ENCODE assay signal across 1 cellular context in the genomic region with DNA sequence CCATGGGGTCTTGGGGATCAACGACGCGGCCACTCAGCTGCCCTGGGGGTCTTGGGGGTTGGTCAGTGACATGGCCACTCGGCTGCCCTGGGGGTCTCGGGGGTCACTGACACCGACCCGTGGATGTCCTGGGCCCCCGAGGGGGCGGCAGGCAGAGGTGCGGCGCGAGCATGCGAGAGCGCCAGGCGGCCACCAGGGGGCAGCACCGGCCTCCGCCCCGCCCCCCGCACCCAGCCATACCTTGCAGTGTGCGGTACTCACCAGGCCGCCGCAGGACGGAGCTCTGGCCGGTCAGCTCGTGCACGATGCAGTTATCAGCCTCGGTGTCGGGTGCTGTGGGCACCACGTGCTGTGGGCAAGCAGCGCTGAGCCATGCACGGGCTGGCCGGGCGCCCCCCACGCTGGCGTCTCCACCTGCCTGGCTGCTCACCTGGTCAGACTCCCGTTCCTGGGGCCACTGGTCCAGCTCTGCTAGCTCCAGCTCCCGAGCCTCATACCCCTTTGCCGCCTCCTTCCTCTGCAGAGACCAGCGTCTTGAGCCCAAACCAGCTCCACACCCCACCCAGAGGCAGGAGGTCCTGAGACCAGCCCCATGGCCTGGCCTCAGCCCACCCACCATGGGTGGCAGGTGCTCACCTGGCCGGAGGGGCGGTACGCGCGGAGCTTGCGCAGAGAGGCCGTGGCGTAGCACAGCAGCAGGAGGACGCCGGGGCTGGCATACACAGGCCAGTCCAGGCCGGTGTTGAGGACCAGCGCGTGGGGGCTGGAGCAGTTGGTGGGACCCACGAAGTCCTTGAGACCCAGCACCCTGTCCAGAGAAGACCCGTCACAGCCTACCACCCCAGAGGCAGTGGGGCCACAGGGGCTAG.
TF ChIP-seq lines count a peak whose summit lies in the region.

No MANE protein-coding gene starts in this region.

TF ChIP-seq in HepG2, 621 proteins besides CTCF, POLR2A, EP300 and RAD21 (continued from another document and continues in another):
- TF ChIP-seq MNT (IDR thresholded peaks at IDR 0.05) (peak; percentile 8; the same call in 1 of the 2 replicates), ZNF205 (CRISPR knock-in tag; IDR thresholded peaks at IDR 0.05) (peak; percentile 45; the same call in 1 of the 2 replicates), ZNF33B (CRISPR knock-in tag; IDR thresholded peaks at IDR 0.05) (0 out of 2 replicates have a peak, but pooled peaks have one; percentile 23), SP4 (CRISPR knock-in tag; IDR thresholded peaks at IDR 0.05) (peak; percentile 78), ZNF546 (CRISPR knock-in tag; conservative IDR thresholded peaks at IDR 0.05) (0 out of 2 replicates have a peak, but pooled peaks have one; percentile 33), DNMT1 (CRISPR knock-in tag; IDR thresholded peaks at IDR 0.05) (0 out of 2 replicates have a peak, but pooled peaks have one; percentile 90), ZNF687 (CRISPR knock-in tag; IDR thresholded peaks at IDR 0.05) (peak; percentile 86), ZMYM3 (CRISPR knock-in tag; IDR thresholded peaks at IDR 0.05) (no peak), ZFX (CRISPR knock-in tag; IDR thresholded peaks at IDR 0.05; ENCODE audit: low read depth) (peak; percentile 64), TEAD3 (CRISPR knock-in tag; optimal IDR thresholded peaks at IDR 0.05; ENCODE audit: borderline replicate concordance) (peak; percentile 73), ZBTB37 (CRISPR knock-in tag; IDR thresholded peaks at IDR 0.05) (no peak), DMAP1 (CRISPR knock-in tag; IDR thresholded peaks at IDR 0.05) (peak; percentile 70; the same call in 1 of the 2 replicates), ERF (CRISPR knock-in tag; IDR thresholded peaks at IDR 0.05) (peak; percentile 49; the same call in 1 of the 2 replicates), ZNF746 (CRISPR knock-in tag; IDR thresholded peaks at IDR 0.05) (no peak), ZNF772 (CRISPR knock-in tag; IDR thresholded peaks at IDR 0.05) (no peak), GMEB2 (CRISPR knock-in tag; IDR thresholded peaks at IDR 0.05; ENCODE audit: low read depth) (no peak), ZNF136 (CRISPR knock-in tag; IDR thresholded peaks at IDR 0.05; ENCODE audit: low read depth) (no peak), SKI (IDR thresholded peaks at IDR 0.05; ENCODE audit: partially characterized antibody) (no peak), TFDP2 (CRISPR knock-in tag; IDR thresholded peaks at IDR 0.05) (0 out of 2 replicates have a peak, but pooled peaks have one; percentile 30), ZNF660 (CRISPR knock-in tag; IDR thresholded peaks at IDR 0.05; ENCODE audit: borderline replicate concordance, low read depth) (no peak), KLF15 (CRISPR knock-in tag; IDR thresholded peaks at IDR 0.05; ENCODE audit: borderline replicate concordance) (peak; percentile 33; the same call in 1 of the 2 replicates), IKZF4 (CRISPR knock-in tag; IDR thresholded peaks at IDR 0.05; ENCODE audit: borderline replicate concordance, low read depth, not compliant biosample characterization) (peak; percentile 64), CCDC6 (CRISPR knock-in tag; IDR thresholded peaks at IDR 0.05) (0 out of 2 replicates have a peak, but pooled peaks have one; percentile 37), ZNF430 (CRISPR knock-in tag; IDR thresholded peaks at IDR 0.05) (peak; percentile 38; the same call in 1 of the 2 replicates), ZKSCAN5 (CRISPR knock-in tag; IDR thresholded peaks at IDR 0.05) (no peak), ZNF891 (CRISPR knock-in tag; IDR thresholded peaks at IDR 0.05) (peak; percentile 87; the same call in 1 of the 2 replicates), ZNF607 (CRISPR knock-in tag; IDR thresholded peaks at IDR 0.05; ENCODE audit: borderline replicate concordance) (no peak), MIER2 (CRISPR knock-in tag; IDR thresholded peaks at IDR 0.05) (no peak), ZNF292 (CRISPR knock-in tag; IDR thresholded peaks at IDR 0.05; ENCODE audit: borderline replicate concordance, low read depth) (no peak), MYC (CRISPR knock-in tag; IDR thresholded peaks at IDR 0.05; ENCODE audit: borderline replicate concordance) (peak; percentile 89; the same call in 1 of the 2 replicates), ZGPAT (CRISPR knock-in tag; IDR thresholded peaks at IDR 0.05) (peak; percentile 56; the same call in 1 of the 2 replicates), BRF2 (CRISPR knock-in tag; IDR thresholded peaks at IDR 0.05) (no peak), HDAC6 (IDR thresholded peaks at IDR 0.05; ENCODE audit: low read depth, low read length) (no peak), ZNF724P (CRISPR knock-in tag; IDR thresholded peaks at IDR 0.05; ENCODE audit: borderline replicate concordance) (peak; percentile 66; the same call in 1 of the 2 replicates), ESRRA (CRISPR knock-in tag; IDR thresholded peaks at IDR 0.05; ENCODE audit: low read depth) (peak; percentile 34; the same call in 1 of the 2 replicates), AKAP8 (CRISPR knock-in tag; IDR thresholded peaks at IDR 0.05) (peak; percentile 94), ZNF367 (CRISPR knock-in tag; IDR thresholded peaks at IDR 0.05; ENCODE audit: borderline replicate concordance) (0 out of 2 replicates have a peak, but pooled peaks have one; percentile 23), JUNB (CRISPR knock-in tag; IDR thresholded peaks at IDR 0.05; ENCODE audit: borderline replicate concordance) (no peak), ZNF782 (CRISPR knock-in tag; IDR thresholded peaks at IDR 0.05; ENCODE audit: borderline replicate concordance) (peak; percentile 73; the same call in 1 of the 2 replicates), ZNF557 (CRISPR knock-in tag; IDR thresholded peaks at IDR 0.05) (0 out of 2 replicates have a peak, but pooled peaks have one; percentile 34)
- TF ChIP-seq, protein P1, sequence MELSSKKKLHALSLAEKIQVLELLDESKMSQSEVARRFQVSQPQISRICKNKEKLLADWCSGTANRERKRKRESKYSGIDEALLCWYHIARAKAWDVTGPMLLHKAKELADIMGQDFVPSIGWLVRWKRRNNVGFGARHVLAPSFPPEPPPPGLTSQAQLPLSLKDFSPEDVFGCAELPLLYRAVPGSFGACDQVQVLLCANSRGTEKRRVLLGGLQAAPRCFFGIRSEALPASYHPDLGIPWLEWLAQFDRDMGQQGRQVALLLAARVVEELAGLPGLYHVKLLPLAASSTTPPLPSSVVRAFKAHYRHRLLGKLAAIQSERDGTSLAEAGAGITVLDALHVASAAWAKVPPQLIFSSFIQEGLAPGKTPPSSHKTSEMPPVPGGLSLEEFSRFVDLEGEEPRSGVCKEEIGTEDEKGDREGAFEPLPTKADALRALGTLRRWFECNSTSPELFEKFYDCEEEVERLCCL (CRISPR knock-in tag; IDR thresholded peaks at IDR 0.05; ENCODE audit: borderline replicate concordance) = no peak
- TF ChIP-seq, protein P2, sequence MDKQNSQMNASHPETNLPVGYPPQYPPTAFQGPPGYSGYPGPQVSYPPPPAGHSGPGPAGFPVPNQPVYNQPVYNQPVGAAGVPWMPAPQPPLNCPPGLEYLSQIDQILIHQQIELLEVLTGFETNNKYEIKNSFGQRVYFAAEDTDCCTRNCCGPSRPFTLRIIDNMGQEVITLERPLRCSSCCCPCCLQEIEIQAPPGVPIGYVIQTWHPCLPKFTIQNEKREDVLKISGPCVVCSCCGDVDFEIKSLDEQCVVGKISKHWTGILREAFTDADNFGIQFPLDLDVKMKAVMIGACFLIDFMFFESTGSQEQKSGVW (CRISPR knock-in tag; IDR thresholded peaks at IDR 0.05; ENCODE audit: borderline replicate concordance) = no peak
